ENCODE assay signal across 19 cellular contexts in genomic region chr3:36397856-36398255, GRCh38. TPM values are rescaled to one million over a fixed set of nuclear protein-coding genes. Genes with fewer than 3 reads are reported as not detected.
"Had no signal": no experiment of that assay in that cellular context is flagged by ENCODE, and none has a peak within 500 bp of the region (broad histone marks: within the 10 kb centered on the region; RNA-seq: fewer than 3 reads in every experiment).

No MANE protein-coding gene starts in this region.

- DNase-seq: activated CD4-positive, alpha-beta memory T cell treated with anti-CD3 and anti-CD28 coated beads, Interleukin-2, amount 10 ng/mL, durations not matched to agents 7 days and 5 days; activated CD4-positive, alpha-beta T cell treated with anti-CD3 and anti-CD28 coated beads, Interleukin-2, amount 10 ng/mL, durations not matched to agents 24 days and 14 days; activated effector memory CD4-positive, alpha-beta T cell treated with Interleukin-2 at 50 U/mL for 16 hours; activated naive CD4-positive, alpha-beta T cell treated with anti-CD3 and anti-CD28 coated beads, Interleukin-2, amount 10 ng/mL, durations not matched to agents 7 days and 5 days; activated T-cell treated with anti-CD3 and anti-CD28 coated beads, Interleukin-2, amount 50 U/mL, for 72 hours; aorta; heart left ventricle; left ventricle myocardium superior; mammary epithelial cell; natural killer cell; ovary; right cardiac atrium; stimulated activated CD4-positive, alpha-beta T cell treated with anti-CD3 and anti-CD28 coated beads, Interleukin-4, amount 100 ng/mL, for 4 hours; transverse colon had no signal

- H3K4me3 ChIP-seq: gastroesophageal sphincter, heart left ventricle, ovary, transverse colon had no signal

- FAIRE-seq: islet of Langerhans, urothelium cell line had no signal

- H3K27ac ChIP-seq: gastroesophageal sphincter, heart left ventricle, ovary, transverse colon had no signal

RNA-seq across cellular contexts. Expression of gene STAC, which starts 17.6 kb away (rescaled TPM):
- total RNA-seq: activated CD4-positive, alpha-beta memory T cell treated with anti-CD3 and anti-CD28 coated beads, Interleukin-2, amount 10 ng/mL, durations not matched to agents 7 days and 5 days; activated CD4-positive, alpha-beta T cell treated with anti-CD3 and anti-CD28 coated beads, Interleukin-2, amount 10 ng/mL, durations not matched to agents 24 days and 14 days; activated T-cell treated with anti-CD3 and anti-CD28 coated beads, Interleukin-2, amount 50 U/mL, for 72 hours; natural killer cell; pulmonary artery endothelial cell; T-helper 2 cell treated with Interferon-gamma antibody and Interleukin-4, amounts not matched to agents 100 ng/mL and 5 ng/mL, for 36 hours had no signal
